ENCODE assay signal across 19 cellular contexts in the genomic region with DNA sequence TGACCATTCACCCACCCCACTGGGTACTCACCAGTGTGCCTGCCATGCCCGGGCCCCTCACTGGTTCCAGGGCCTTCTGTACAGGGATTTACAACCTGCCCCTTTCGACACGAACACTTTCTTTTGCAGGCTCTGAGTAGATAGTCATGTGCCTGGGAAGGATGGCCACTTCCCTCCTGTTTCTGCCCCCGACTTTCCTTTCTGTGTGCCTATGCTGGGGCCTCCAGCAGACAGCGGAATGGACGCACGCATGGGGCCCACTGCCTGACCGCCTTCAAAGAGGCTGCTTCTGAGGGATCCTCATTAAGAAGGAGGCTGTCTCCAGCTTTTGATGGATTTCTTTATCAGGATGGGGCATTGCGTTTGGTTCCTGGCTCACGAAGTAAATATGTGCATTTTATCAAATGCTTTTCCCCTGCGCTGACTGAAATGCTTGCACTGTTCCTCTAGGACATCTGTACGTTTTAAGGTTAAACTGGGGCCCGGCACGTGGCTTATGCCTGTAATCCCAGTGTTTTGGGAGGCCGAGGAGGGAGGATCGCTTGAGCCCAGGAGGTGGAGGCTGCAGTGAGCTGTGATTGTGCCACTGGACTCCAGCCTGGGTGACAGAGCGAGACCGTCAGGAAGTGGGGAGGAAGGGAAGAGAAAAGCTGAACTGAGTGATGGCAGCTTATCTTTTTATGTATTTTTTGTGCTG. TPM values are rescaled to one million over a fixed set of nuclear protein-coding genes. Genes with fewer than 3 reads are reported as not detected.
DNase-seq lines count a peak whose midpoint lies in the region; ATAC-seq and TF ChIP-seq lines count a peak whose summit lies in the region.
"Had no signal": no experiment of that assay in that cellular context is flagged by ENCODE, and none has a peak within 500 bp of the region (broad histone marks: within the 10 kb centered on the region; RNA-seq: fewer than 3 reads in every experiment).

No MANE protein-coding gene starts in this region.

- no peaks in the 10 kb centered on the region for H3K36me3 ChIP-seq in endodermal cell (ENCODE audit: control insufficient read depth, insufficient read depth, low read length)
- H3K36me3 ChIP-seq: BE2C, HAP-1 had no signal

- peaks cover 5% of the 10 kb centered on the region for H3K27me3 Mint-ChIP-seq in IgD-negative memory B cell
- H3K27me3 Mint-ChIP-seq in endodermal cell (ENCODE audit: insufficient read depth), result peaks cover 5% of the 10 kb centered on the region
- H3K27me3 Mint-ChIP-seq in type B pancreatic cell, result peaks cover 37% of the 10 kb centered on the region

- no peak overlapping the region for H3K9ac ChIP-seq in endodermal cell (ENCODE audit: extremely low read depth, low read length, poor library complexity, severe bottlenecking)
- H3K9ac ChIP-seq: GM23248 had no signal

- no peaks in the 10 kb centered on the region for H3K4me1 ChIP-seq in endodermal cell (ENCODE audit: control insufficient read depth, insufficient read depth, low read length)
- H3K4me1 ChIP-seq: BE2C, HAP-1 had no signal

- no peaks in the 10 kb centered on the region for H3K36me3 Mint-ChIP-seq in IgD-negative memory B cell
- H3K36me3 Mint-ChIP-seq in endodermal cell (ENCODE audit: low read depth), result no peaks in the 10 kb centered on the region
- H3K36me3 Mint-ChIP-seq in type B pancreatic cell, result no peaks in the 10 kb centered on the region
- no peaks in the 10 kb centered on the region for H3K36me3 Mint-ChIP-seq in stimulated activated effector memory CD8-positive, alpha-beta T cell treated with anti-CD3 and anti-CD28 coated beads, Interleukin-12 subunit alpha, Interleukin-12 subunit beta, amount 100 ng/mL, for 72 hours
- H3K36me3 Mint-ChIP-seq: CD14-positive monocyte; CD4-positive, alpha-beta memory T cell had no signal

- intact Hi-C loops in cardiac septum (cut with DNase I) (no loop called here), left cardiac atrium (cut with DNase I) (no loop called here)

- TF ChIP-seq CTCF in endodermal cell (conservative IDR thresholded peaks at IDR 0.05) (no peak), type B pancreatic cell (conservative IDR thresholded peaks at IDR 0.05) (no peak)

- H3K4me3 Mint-ChIP-seq in IgD-negative memory B cell (no peak overlapping the region), endodermal cell (no peak overlapping the region), type B pancreatic cell (no peak overlapping the region)
- no peak overlapping the region for H3K4me3 Mint-ChIP-seq in stimulated activated effector memory CD8-positive, alpha-beta T cell treated with anti-CD3 and anti-CD28 coated beads, Interleukin-12 subunit alpha, Interleukin-12 subunit beta, amount 100 ng/mL, for 72 hours
- H3K4me3 Mint-ChIP-seq: CD14-positive monocyte; CD4-positive, alpha-beta memory T cell had no signal

- no peak for ATAC-seq in left cardiac atrium
- ATAC-seq in stimulated activated effector memory CD8-positive, alpha-beta T cell treated with anti-CD3 and anti-CD28 coated beads, Interleukin-12 subunit alpha, Interleukin-12 subunit beta, amount 100 ng/mL, for 72 hours, result no peak
- no peak for ATAC-seq in HG03354 (IDR thresholded peaks at IDR 0.05; ENCODE audit: poor library complexity, severe bottlenecking, unreplicated experiment)

- no peaks in the 10 kb centered on the region for H3K9me3 ChIP-seq in endodermal cell (ENCODE audit: control insufficient read depth, low read length)
- H3K9me3 ChIP-seq: BE2C, HAP-1 had no signal

- no peaks in the 10 kb centered on the region for H3K27me3 ChIP-seq in endodermal cell (ENCODE audit: control insufficient read depth, insufficient read depth, low read length, poor library complexity, severe bottlenecking)

- H3K4me3 ChIP-seq in endodermal cell (ENCODE audit: low read length), result no peak overlapping the region
- H3K4me3 ChIP-seq: GM23248, HAP-1 had no signal

- WGBS in endodermal cell (ENCODE audit: insufficient coverage in 1 of 2, insufficient read length in 1 of 2), 2 experiments, result 86 to 94% methylated on average over 15 to 18 of the region's 18 CpGs

- H3K9me3 Mint-ChIP-seq in IgD-negative memory B cell (peaks cover 0 to 6% (median 0%) of the 10 kb centered on the region in 3 donors), endodermal cell (peaks cover 2% of the 10 kb centered on the region), type B pancreatic cell (peaks cover 13% of the 10 kb centered on the region)
- no peaks in the 10 kb centered on the region for H3K9me3 Mint-ChIP-seq in stimulated activated effector memory CD8-positive, alpha-beta T cell treated with anti-CD3 and anti-CD28 coated beads, Interleukin-12 subunit alpha, Interleukin-12 subunit beta, amount 100 ng/mL, for 72 hours

- DNase-seq in cardiac septum (ENCODE audit: low spot score) (peak; percentile 27), left cardiac atrium (no peak), endodermal cell (peak; percentile 9), type B pancreatic cell (ENCODE audit: extremely low spot score, unreplicated experiment) (peak; percentile 61)
- no peak for DNase-seq in stimulated activated effector memory CD8-positive, alpha-beta T cell treated with anti-CD3 and anti-CD28 coated beads, Interleukin-12 subunit alpha, Interleukin-12 subunit beta, amount 100 ng/mL, for 72 hours (ENCODE audit: low spot score in 2 of 2)
- no peak for DNase-seq in stimulated activated CD4-positive, alpha-beta T cell treated with anti-CD3 and anti-CD28 coated beads, Interleukin-4, amount 100 ng/mL, for 1 hour
- DNase-seq: ACHN; BE2C; CD4-positive, alpha-beta memory T cell; DMS153; DMS79; GDM1; GM23248; IMR-90 had no signal

- H3K27ac Mint-ChIP-seq in IgD-negative memory B cell (peak overlapping the region in 2 of 3 donors; percentile 26 to 62), endodermal cell (no peak overlapping the region), type B pancreatic cell (no peak overlapping the region)
- H3K27ac Mint-ChIP-seq in stimulated activated effector memory CD8-positive, alpha-beta T cell treated with anti-CD3 and anti-CD28 coated beads, Interleukin-12 subunit alpha, Interleukin-12 subunit beta, amount 100 ng/mL, for 72 hours, result no peak overlapping the region
- H3K27ac Mint-ChIP-seq: CD4-positive, alpha-beta memory T cell had no signal

- H3K27ac ChIP-seq in endodermal cell (ENCODE audit: low read depth, low read length), result no peak overlapping the region
- H3K27ac ChIP-seq: GM23248 had no signal

- peaks cover 0 to 2% (median 0%) of the 10 kb centered on the region in 3 donors for H3K4me1 Mint-ChIP-seq in IgD-negative memory B cell
- H3K4me1 Mint-ChIP-seq in endodermal cell, result no peaks in the 10 kb centered on the region
- H3K4me1 Mint-ChIP-seq in type B pancreatic cell (ENCODE audit: unreplicated experiment), result peaks cover 5% of the 10 kb centered on the region
- no peaks in the 10 kb centered on the region for H3K4me1 Mint-ChIP-seq in stimulated activated effector memory CD8-positive, alpha-beta T cell treated with anti-CD3 and anti-CD28 coated beads, Interleukin-12 subunit alpha, Interleukin-12 subunit beta, amount 100 ng/mL, for 72 hours
- H3K4me1 Mint-ChIP-seq: CD14-positive monocyte; CD4-positive, alpha-beta memory T cell had no signal

RNA-seq across cellular contexts. Expression of a gene that starts 29.4 kb away (rescaled TPM):
- not detected for total RNA-seq in cardiac septum
- not detected for total RNA-seq in left cardiac atrium
- polyA plus RNA-seq in IgD-negative memory B cell, result not detected
- total RNA-seq in endodermal cell, result under 1 TPM in 1 of 2 donors, not detected in 1; 0.31 TPM
- 0.43 TPM for polyA plus RNA-seq in endodermal cell (2013, experiment 1 of 2)
- polyA plus RNA-seq in endodermal cell (2013, experiment 2 of 2), result 0.37 TPM
- 0.14 and 0.26 TPM in 2 replicates for total RNA-seq in type B pancreatic cell (ENCODE audit: low replicate concordance)
- total RNA-seq: CD4-positive, alpha-beta memory T cell; GM23248; H4; IMR-90 had no signal
- polyA plus RNA-seq: CD14-positive monocyte, IMR-90 had no signal

Comparison
In these comparisons a context has a peak if more than half of its experiments do, and no peak if none do; other contexts are left out.
1. DNase-seq: peak in cardiac septum (single experiment), endodermal cell (single experiment) and type B pancreatic cell (single experiment); none in left cardiac atrium (single experiment), stimulated activated effector memory CD8-positive, alpha-beta T cell treated with anti-CD3 and anti-CD28 coated beads, Interleukin-12 subunit alpha, Interleukin-12 subunit beta, amount 100 ng/mL, for 72 hours (0 of 2) and stimulated activated CD4-positive, alpha-beta T cell treated with anti-CD3 and anti-CD28 coated beads, Interleukin-4, amount 100 ng/mL, for 1 hour (single experiment).
2. H3K27ac Mint-ChIP-seq: peak in IgD-negative memory B cell (2 of 3); none in endodermal cell (single experiment), type B pancreatic cell (single experiment) and stimulated activated effector memory CD8-positive, alpha-beta T cell treated with anti-CD3 and anti-CD28 coated beads, Interleukin-12 subunit alpha, Interleukin-12 subunit beta, amount 100 ng/mL, for 72 hours (single experiment).